1 cellular context compared by ENCODE assay signal in the genomic region with DNA sequence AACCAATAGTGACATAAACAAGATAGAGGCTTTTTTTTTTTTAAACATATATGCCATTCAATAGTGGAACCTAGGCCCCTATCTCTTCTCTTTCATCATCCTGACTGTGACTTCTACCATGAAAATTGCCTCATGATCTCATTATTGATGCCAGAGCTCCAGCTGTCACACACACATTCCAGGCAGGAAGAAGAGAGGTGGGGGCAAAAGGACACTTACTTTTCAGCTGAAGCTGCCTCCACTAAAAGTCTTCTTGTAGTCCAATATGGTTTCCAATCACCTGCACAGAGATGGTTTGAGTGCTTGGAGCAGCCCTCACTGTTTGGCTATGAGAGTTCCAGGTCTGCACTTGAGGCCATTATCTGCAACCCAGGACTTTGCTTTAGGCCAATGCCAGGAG.
TF ChIP-seq lines count a peak whose summit lies in the region.

No MANE protein-coding gene starts in this region.

TF ChIP-seq in K562, 482 proteins besides CTCF, POLR2A, EP300 and RAD21 (continued from another document and continues in another):
- TF ChIP-seq, protein P1, sequence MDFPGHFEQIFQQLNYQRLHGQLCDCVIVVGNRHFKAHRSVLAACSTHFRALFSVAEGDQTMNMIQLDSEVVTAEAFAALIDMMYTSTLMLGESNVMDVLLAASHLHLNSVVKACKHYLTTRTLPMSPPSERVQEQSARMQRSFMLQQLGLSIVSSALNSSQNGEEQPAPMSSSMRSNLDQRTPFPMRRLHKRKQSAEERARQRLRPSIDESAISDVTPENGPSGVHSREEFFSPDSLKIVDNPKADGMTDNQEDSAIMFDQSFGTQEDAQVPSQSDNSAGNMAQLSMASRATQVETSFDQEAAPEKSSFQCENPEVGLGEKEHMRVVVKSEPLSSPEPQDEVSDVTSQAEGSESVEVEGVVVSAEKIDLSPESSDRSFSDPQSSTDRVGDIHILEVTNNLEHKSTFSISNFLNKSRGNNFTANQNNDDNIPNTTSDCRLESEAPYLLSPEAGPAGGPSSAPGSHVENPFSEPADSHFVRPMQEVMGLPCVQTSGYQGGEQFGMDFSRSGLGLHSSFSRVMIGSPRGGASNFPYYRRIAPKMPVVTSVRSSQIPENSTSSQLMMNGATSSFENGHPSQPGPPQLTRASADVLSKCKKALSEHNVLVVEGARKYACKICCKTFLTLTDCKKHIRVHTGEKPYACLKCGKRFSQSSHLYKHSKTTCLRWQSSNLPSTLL (IDR thresholded peaks at IDR 0.05): no peak
- TF ChIP-seq NR4A1 (CRISPR knock-in tag; IDR thresholded peaks at IDR 0.05): no peak
- TF ChIP-seq NR4A1 (tag; IDR thresholded peaks at IDR 0.05): no peak
- TF ChIP-seq ZC3H11A (IDR thresholded peaks at IDR 0.05; ENCODE audit: low read depth, low read length): no peak
- TF ChIP-seq NONO (IDR thresholded peaks at IDR 0.05; ENCODE audit: low read depth in 2 of 2, low read length in 1 of 2): no peak
- TF ChIP-seq FOS (IDR thresholded peaks at IDR 0.05; ENCODE audit: extremely low read depth, insufficient read length): no peak
- peak; percentile 99 for TF ChIP-seq SMARCA5 (IDR thresholded peaks at IDR 0.05)
- TF ChIP-seq, protein P2, sequence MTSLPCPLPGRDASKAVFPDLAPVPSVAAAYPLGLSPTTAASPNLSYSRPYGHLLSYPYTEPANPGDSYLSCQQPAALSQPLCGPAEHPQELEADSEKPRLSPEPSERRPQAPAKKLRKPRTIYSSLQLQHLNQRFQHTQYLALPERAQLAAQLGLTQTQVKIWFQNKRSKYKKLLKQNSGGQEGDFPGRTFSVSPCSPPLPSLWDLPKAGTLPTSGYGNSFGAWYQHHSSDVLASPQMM (CRISPR knock-in tag; IDR thresholded peaks at IDR 0.05): no peak
- no peak for TF ChIP-seq OTX1 (CRISPR knock-in tag; IDR thresholded peaks at IDR 0.05)
- TF ChIP-seq, protein P3, sequence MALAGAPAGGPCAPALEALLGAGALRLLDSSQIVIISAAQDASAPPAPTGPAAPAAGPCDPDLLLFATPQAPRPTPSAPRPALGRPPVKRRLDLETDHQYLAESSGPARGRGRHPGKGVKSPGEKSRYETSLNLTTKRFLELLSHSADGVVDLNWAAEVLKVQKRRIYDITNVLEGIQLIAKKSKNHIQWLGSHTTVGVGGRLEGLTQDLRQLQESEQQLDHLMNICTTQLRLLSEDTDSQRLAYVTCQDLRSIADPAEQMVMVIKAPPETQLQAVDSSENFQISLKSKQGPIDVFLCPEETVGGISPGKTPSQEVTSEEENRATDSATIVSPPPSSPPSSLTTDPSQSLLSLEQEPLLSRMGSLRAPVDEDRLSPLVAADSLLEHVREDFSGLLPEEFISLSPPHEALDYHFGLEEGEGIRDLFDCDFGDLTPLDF (CRISPR knock-in tag; IDR thresholded peaks at IDR 0.05): peak; percentile 18; the same call in 1 of the 2 replicates
- TF ChIP-seq, protein P4, sequence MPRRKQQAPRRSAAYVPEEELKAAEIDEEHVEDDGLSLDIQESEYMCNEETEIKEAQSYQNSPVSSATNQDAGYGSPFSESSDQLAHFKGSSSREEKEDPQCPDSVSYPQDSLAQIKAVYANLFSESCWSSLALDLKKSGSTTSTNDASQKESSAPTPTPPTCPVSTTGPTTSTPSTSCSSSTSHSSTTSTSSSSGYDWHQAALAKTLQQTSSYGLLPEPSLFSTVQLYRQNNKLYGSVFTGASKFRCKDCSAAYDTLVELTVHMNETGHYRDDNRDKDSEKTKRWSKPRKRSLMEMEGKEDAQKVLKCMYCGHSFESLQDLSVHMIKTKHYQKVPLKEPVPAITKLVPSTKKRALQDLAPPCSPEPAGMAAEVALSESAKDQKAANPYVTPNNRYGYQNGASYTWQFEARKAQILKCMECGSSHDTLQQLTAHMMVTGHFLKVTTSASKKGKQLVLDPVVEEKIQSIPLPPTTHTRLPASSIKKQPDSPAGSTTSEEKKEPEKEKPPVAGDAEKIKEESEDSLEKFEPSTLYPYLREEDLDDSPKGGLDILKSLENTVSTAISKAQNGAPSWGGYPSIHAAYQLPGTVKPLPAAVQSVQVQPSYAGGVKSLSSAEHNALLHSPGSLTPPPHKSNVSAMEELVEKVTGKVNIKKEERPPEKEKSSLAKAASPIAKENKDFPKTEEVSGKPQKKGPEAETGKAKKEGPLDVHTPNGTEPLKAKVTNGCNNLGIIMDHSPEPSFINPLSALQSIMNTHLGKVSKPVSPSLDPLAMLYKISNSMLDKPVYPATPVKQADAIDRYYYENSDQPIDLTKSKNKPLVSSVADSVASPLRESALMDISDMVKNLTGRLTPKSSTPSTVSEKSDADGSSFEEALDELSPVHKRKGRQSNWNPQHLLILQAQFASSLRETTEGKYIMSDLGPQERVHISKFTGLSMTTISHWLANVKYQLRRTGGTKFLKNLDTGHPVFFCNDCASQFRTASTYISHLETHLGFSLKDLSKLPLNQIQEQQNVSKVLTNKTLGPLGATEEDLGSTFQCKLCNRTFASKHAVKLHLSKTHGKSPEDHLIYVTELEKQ (CRISPR knock-in tag; IDR thresholded peaks at IDR 0.05): no peak
- TF ChIP-seq SRSF7 (optimal IDR thresholded peaks at IDR 0.05; ENCODE audit: low read depth, low read length): no peak
- no peak for TF ChIP-seq TFAM (CRISPR knock-in tag; conservative IDR thresholded peaks at IDR 0.05)
- no peak for TF ChIP-seq C11orf30 (IDR thresholded peaks at IDR 0.05; ENCODE audit: low read depth)
- TF ChIP-seq POLR3A (IDR thresholded peaks at IDR 0.05; ENCODE audit: borderline replicate concordance, extremely low read depth, insufficient read depth, insufficient read length): no peak
- no peak for TF ChIP-seq DDX20 (tag; IDR thresholded peaks at IDR 0.05; ENCODE audit: low read depth)
- TF ChIP-seq LCOR (CRISPR knock-in tag; IDR thresholded peaks at IDR 0.05): no peak
- TF ChIP-seq ZFPM2 (CRISPR knock-in tag; IDR thresholded peaks at IDR 0.05): no peak
- no peak for TF ChIP-seq ZFP1 (CRISPR knock-in tag; IDR thresholded peaks at IDR 0.05)
- no peak for TF ChIP-seq MBD2 (IDR thresholded peaks at IDR 0.05; ENCODE audit: borderline replicate concordance, low read depth)
- TF ChIP-seq, protein P5, sequence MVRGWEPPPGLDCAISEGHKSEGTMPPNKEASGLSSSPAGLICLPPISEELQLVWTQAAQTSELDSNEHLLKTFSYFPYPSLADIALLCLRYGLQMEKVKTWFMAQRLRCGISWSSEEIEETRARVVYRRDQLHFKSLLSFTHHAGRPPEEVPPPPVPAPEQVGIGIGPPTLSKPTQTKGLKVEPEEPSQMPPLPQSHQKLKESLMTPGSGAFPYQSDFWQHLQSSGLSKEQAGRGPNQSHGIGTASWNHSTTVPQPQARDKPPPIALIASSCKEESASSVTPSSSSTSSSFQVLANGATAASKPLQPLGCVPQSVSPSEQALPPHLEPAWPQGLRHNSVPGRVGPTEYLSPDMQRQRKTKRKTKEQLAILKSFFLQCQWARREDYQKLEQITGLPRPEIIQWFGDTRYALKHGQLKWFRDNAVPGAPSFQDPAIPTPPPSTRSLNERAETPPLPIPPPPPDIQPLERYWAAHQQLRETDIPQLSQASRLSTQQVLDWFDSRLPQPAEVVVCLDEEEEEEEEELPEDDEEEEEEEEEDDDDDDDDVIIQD (CRISPR knock-in tag; IDR thresholded peaks at IDR 0.05): no peak
- TF ChIP-seq KLF1 (tag; IDR thresholded peaks at IDR 0.05): no peak
- TF ChIP-seq ZNF764 (CRISPR knock-in tag; IDR thresholded peaks at IDR 0.05; ENCODE audit: low read depth): no peak
- no peak for TF ChIP-seq HNRNPUL1 (IDR thresholded peaks at IDR 0.05; ENCODE audit: low read length)
- TF ChIP-seq ZNF12 (CRISPR knock-in tag; IDR thresholded peaks at IDR 0.05): no peak
- no peak for TF ChIP-seq MTF1 (CRISPR knock-in tag; IDR thresholded peaks at IDR 0.05; ENCODE audit: borderline replicate concordance)
- TF ChIP-seq LARP7 (IDR thresholded peaks at IDR 0.05): no peak
- TF ChIP-seq, protein P6, sequence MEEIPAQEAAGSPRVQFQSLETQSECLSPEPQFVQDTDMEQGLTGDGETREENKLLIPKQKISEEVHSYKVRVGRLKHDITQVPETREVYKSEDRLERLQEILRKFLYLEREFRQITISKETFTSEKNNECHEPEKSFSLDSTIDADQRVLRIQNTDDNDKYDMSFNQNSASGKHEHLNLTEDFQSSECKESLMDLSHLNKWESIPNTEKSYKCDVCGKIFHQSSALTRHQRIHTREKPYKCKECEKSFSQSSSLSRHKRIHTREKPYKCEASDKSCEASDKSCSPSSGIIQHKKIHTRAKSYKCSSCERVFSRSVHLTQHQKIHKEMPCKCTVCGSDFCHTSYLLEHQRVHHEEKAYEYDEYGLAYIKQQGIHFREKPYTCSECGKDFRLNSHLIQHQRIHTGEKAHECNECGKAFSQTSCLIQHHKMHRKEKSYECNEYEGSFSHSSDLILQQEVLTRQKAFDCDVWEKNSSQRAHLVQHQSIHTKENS (CRISPR knock-in tag; IDR thresholded peaks at IDR 0.05): no peak
- TF ChIP-seq, protein P7, sequence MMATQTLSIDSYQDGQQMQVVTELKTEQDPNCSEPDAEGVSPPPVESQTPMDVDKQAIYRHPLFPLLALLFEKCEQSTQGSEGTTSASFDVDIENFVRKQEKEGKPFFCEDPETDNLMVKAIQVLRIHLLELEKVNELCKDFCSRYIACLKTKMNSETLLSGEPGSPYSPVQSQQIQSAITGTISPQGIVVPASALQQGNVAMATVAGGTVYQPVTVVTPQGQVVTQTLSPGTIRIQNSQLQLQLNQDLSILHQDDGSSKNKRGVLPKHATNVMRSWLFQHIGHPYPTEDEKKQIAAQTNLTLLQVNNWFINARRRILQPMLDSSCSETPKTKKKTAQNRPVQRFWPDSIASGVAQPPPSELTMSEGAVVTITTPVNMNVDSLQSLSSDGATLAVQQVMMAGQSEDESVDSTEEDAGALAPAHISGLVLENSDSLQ (IDR thresholded peaks at IDR 0.05): no peak
- TF ChIP-seq, protein P8, sequence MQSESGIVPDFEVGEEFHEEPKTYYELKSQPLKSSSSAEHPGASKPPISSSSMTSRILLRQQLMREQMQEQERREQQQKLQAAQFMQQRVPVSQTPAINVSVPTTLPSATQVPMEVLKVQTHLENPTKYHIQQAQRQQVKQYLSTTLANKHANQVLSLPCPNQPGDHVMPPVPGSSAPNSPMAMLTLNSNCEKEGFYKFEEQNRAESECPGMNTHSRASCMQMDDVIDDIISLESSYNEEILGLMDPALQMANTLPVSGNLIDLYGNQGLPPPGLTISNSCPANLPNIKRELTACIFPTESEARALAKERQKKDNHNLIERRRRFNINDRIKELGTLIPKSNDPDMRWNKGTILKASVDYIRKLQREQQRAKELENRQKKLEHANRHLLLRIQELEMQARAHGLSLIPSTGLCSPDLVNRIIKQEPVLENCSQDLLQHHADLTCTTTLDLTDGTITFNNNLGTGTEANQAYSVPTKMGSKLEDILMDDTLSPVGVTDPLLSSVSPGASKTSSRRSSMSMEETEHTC (IDR thresholded peaks at IDR 0.05): no peak
- TF ChIP-seq, protein P9, sequence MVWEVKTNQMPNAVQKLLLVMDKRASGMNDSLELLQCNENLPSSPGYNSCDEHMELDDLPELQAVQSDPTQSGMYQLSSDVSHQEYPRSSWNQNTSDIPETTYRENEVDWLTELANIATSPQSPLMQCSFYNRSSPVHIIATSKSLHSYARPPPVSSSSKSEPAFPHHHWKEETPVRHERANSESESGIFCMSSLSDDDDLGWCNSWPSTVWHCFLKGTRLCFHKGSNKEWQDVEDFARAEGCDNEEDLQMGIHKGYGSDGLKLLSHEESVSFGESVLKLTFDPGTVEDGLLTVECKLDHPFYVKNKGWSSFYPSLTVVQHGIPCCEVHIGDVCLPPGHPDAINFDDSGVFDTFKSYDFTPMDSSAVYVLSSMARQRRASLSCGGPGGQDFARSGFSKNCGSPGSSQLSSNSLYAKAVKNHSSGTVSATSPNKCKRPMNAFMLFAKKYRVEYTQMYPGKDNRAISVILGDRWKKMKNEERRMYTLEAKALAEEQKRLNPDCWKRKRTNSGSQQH (CRISPR knock-in tag; IDR thresholded peaks at IDR 0.05): no peak
- TF ChIP-seq, protein P10, sequence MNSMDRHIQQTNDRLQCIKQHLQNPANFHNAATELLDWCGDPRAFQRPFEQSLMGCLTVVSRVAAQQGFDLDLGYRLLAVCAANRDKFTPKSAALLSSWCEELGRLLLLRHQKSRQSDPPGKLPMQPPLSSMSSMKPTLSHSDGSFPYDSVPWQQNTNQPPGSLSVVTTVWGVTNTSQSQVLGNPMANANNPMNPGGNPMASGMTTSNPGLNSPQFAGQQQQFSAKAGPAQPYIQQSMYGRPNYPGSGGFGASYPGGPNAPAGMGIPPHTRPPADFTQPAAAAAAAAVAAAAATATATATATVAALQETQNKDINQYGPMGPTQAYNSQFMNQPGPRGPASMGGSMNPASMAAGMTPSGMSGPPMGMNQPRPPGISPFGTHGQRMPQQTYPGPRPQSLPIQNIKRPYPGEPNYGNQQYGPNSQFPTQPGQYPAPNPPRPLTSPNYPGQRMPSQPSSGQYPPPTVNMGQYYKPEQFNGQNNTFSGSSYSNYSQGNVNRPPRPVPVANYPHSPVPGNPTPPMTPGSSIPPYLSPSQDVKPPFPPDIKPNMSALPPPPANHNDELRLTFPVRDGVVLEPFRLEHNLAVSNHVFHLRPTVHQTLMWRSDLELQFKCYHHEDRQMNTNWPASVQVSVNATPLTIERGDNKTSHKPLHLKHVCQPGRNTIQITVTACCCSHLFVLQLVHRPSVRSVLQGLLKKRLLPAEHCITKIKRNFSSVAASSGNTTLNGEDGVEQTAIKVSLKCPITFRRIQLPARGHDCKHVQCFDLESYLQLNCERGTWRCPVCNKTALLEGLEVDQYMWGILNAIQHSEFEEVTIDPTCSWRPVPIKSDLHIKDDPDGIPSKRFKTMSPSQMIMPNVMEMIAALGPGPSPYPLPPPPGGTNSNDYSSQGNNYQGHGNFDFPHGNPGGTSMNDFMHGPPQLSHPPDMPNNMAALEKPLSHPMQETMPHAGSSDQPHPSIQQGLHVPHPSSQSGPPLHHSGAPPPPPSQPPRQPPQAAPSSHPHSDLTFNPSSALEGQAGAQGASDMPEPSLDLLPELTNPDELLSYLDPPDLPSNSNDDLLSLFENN (IDR thresholded peaks at IDR 0.05; ENCODE audit: low read depth in 2 of 2, low read length in 2 of 2): no peak
- TF ChIP-seq, protein P11, sequence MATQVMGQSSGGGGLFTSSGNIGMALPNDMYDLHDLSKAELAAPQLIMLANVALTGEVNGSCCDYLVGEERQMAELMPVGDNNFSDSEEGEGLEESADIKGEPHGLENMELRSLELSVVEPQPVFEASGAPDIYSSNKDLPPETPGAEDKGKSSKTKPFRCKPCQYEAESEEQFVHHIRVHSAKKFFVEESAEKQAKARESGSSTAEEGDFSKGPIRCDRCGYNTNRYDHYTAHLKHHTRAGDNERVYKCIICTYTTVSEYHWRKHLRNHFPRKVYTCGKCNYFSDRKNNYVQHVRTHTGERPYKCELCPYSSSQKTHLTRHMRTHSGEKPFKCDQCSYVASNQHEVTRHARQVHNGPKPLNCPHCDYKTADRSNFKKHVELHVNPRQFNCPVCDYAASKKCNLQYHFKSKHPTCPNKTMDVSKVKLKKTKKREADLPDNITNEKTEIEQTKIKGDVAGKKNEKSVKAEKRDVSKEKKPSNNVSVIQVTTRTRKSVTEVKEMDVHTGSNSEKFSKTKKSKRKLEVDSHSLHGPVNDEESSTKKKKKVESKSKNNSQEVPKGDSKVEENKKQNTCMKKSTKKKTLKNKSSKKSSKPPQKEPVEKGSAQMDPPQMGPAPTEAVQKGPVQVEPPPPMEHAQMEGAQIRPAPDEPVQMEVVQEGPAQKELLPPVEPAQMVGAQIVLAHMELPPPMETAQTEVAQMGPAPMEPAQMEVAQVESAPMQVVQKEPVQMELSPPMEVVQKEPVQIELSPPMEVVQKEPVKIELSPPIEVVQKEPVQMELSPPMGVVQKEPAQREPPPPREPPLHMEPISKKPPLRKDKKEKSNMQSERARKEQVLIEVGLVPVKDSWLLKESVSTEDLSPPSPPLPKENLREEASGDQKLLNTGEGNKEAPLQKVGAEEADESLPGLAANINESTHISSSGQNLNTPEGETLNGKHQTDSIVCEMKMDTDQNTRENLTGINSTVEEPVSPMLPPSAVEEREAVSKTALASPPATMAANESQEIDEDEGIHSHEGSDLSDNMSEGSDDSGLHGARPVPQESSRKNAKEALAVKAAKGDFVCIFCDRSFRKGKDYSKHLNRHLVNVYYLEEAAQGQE (CRISPR knock-in tag; IDR thresholded peaks at IDR 0.05; ENCODE audit: low read depth): no peak
- no peak for TF ChIP-seq GTF2E2 (tag; IDR thresholded peaks at IDR 0.05)
- TF ChIP-seq PHF20 (IDR thresholded peaks at IDR 0.05; ENCODE audit: partially characterized antibody): peak; percentile 66
- no peak for TF ChIP-seq KHSRP (IDR thresholded peaks at IDR 0.05)
- TF ChIP-seq THRAP3 (IDR thresholded peaks at IDR 0.05; ENCODE audit: borderline replicate concordance): no peak
